10 cellular contexts compared by ENCODE assay signal in genomic region chrX:153083238-153083923, GRCh38. TPM values are rescaled to one million over a fixed set of nuclear protein-coding genes. Genes with fewer than 3 reads are reported as not detected.
DNase-seq lines count a peak whose midpoint lies in the region; ATAC-seq, FAIRE-seq and TF ChIP-seq lines count a peak whose summit lies in the region.
"Not testable (repeated sequence)": the region's sequence is repeated elsewhere in the genome, so short reads cannot be mapped to it uniquely, and the experiment has no call there.
"Had no signal": no experiment of that assay in that cellular context is flagged by ENCODE, and none has a peak within 500 bp of the region (broad histone marks: within the 10 kb centered on the region; RNA-seq: fewer than 3 reads in every experiment).

No MANE protein-coding gene starts in this region.

- not testable (repeated sequence) for H3K4me1 ChIP-seq in kidney (ENCODE audit: control insufficient read depth in 1 of 2, insufficient read depth in 1 of 2, low read depth in 1 of 2, low read length in 2 of 2); pancreas

- not testable (repeated sequence) for H3K9me3 ChIP-seq in kidney (ENCODE audit: control insufficient read depth in 1 of 2, low read length in 2 of 2); pancreas

- not testable (repeated sequence) for H3K9ac ChIP-seq in kidney (ENCODE audit: low read length in 2 of 2)

- not testable (repeated sequence) for H3K4me3 ChIP-seq in kidney (ENCODE audit: low read length in 2 of 2); pancreas

- peak in 3 of 4 donors; percentile 58 to 69 (median 61) for ATAC-seq in pancreas

- TF ChIP-seq CTCF in kidney (IDR thresholded peaks at IDR 0.05; ENCODE audit: borderline replicate concordance, extremely low read depth, insufficient read depth); pancreas (IDR thresholded peaks at IDR 0.05): not testable (repeated sequence)

- intact Hi-C loops in kidney (cut with DNase I); pancreas (cut with DNase I): not testable (repeated sequence)

- not testable (repeated sequence) for H3K36me3 ChIP-seq in kidney (ENCODE audit: control insufficient read depth in 1 of 2, insufficient read depth in 2 of 2, low read length in 2 of 2); pancreas

- H3K27ac ChIP-seq in kidney (ENCODE audit: low read depth in 2 of 2, low read length in 2 of 2); pancreas: not testable (repeated sequence)

- 7 to 46% methylated on average over 5 to 9 of the region's 23 CpGs for WGBS in pancreas, 2 donors

- H3K27me3 ChIP-seq in pancreas = not testable (repeated sequence)

- DNase-seq in DMS79 (lab: John Stamatoyannopoulos, UW) = peak; percentile 32
- DNase-seq in NCI-H1105 (lab: John Stamatoyannopoulos, UW) = peak; percentile 23
- DNase-seq in NCI-H2196 (lab: John Stamatoyannopoulos, UW; ENCODE audit: unreplicated experiment) = peak; percentile 58
- peak; percentile 8 for DNase-seq in NCI-H774 (lab: John Stamatoyannopoulos, UW)
- peak; percentile 64 for DNase-seq in kidney
- DNase-seq in pancreas = peak in 1 of 6 donors; percentile 23

- FAIRE-seq in kidney (lab: Jason Lieb, UNC); pancreas (lab: Jason Lieb, UNC): not testable (repeated sequence)

RNA-seq across cellular contexts. Expression of gene PNMA6A, which starts 11.1 kb away (rescaled TPM):
- 4.2 TPM for total RNA-seq in kidney
- polyA plus RNA-seq in kidney (ENCODE audit: insufficient read depth, low read depth, low replicate concordance) = 15.8 TPM
- total RNA-seq in pancreas = 1 to 10 TPM in 1 of 6 donors, under 1 TPM in 5; 0.37 to 1.0 (median 0.65) TPM
- polyA plus RNA-seq in pancreas = 1 to 10 TPM in 1 of 2 donors, under 1 TPM in 1; 0.91 to 2.3 TPM
- total RNA-seq: Caco-2; CD4-positive, CD25-positive, alpha-beta regulatory T cell had no signal

RNA-seq across cellular contexts. Expression of gene PNMA3, which starts 27.1 kb away (rescaled TPM):
- total RNA-seq in kidney (1.7 TPM), pancreas (under 1 TPM; 0.16 to 0.43 (median 0.19) TPM)
- polyA plus RNA-seq in kidney (ENCODE audit: insufficient read depth, low read depth, low replicate concordance) (4.3 TPM), pancreas (1 to 10 TPM in 1 of 2 donors, under 1 TPM in 1; 0.34 to 2.3 TPM)
- total RNA-seq: Caco-2, G401, HFFc6 had no signal
